ENCODE assay signal across 14 cellular contexts in the genomic region with DNA sequence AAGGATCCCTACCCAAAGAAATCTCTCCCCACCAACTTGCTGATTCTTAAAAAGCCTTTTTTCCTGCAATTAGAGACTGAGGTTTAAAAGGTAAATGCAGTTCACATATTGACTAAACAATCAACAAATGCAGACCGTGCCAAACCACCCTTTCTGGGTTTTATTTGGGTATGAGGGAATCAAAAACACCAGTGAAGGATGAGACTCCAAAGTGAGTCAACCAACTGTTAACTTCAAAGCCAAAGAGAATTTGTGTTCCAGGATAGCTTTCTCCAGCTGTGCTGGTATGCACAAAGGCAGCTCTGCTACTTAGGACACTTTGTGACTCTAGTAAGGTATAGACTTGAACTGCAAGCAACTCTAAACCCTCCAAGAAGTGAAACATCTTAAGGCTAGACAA. TPM values are rescaled to one million over a fixed set of nuclear protein-coding genes. Genes with fewer than 3 reads are reported as not detected.
DNase-seq lines count a peak whose midpoint lies in the region; ATAC-seq and TF ChIP-seq lines count a peak whose summit lies in the region.
"Had no signal": no experiment of that assay in that cellular context is flagged by ENCODE, and none has a peak within 500 bp of the region (broad histone marks: within the 10 kb centered on the region; RNA-seq: fewer than 3 reads in every experiment).

No MANE protein-coding gene starts in this region.

- ATAC-seq in PC-3: peak; percentile 36; the same call in 1 of the 2 replicates
- ATAC-seq: CD8-positive, alpha-beta T cell had no signal

- no peak overlapping the region for H3K9ac ChIP-seq in PC-3 (ENCODE audit: low read length)
- H3K9ac ChIP-seq in neural progenitor cell: no peak overlapping the region

- H3K27ac Mint-ChIP-seq in endothelial cell (ENCODE audit: unreplicated experiment): peak overlapping the region; percentile 36
- peak overlapping the region; percentile 12 for H3K27ac Mint-ChIP-seq in neural progenitor cell
- H3K27ac Mint-ChIP-seq: CD14-positive monocyte; CD8-positive, alpha-beta T cell had no signal

- H3K36me3 ChIP-seq in PC-3 (ENCODE audit: low read depth, low read length) (no peaks in the 10 kb centered on the region), neural progenitor cell (no peaks in the 10 kb centered on the region), SJCRH30 (no peaks in the 10 kb centered on the region)
- H3K36me3 ChIP-seq: BE2C had no signal

- POLR2A ChIA-PET in PC-3 (lab: Charles Lee; ENCODE audit: unreplicated experiment): no interaction called here

- H4K20me1 ChIP-seq in PC-3 (ENCODE audit: low read length) (no peaks in the 10 kb centered on the region), neural progenitor cell (ENCODE audit: low read depth) (no peaks in the 10 kb centered on the region)

- DNase-seq in LHCN-M2 (ENCODE audit: low read depth) (peak; percentile 30), PC-3 (peak; percentile 28), endothelial cell (ENCODE audit: low spot score) (no peak), neural progenitor cell (ENCODE audit: low spot score) (peak; percentile 2), DMS114 treated with DMSO at 0.1 percent for 48 hours (lab: John Stamatoyannopoulos, UW; ENCODE audit: unreplicated experiment) (no peak), SJCRH30 (no peak), C1 segment of cervical spinal cord (lab: John Stamatoyannopoulos, UW) (no peak)
- DNase-seq: BE2C; CD8-positive, alpha-beta T cell; COR-L47; DMS53; GF-D8; H7 had no signal

- no peaks in the 10 kb centered on the region for H3K9me2 ChIP-seq in PC-3 (replicated peaks; ENCODE audit: low read length)

- peaks cover 32% of the 10 kb centered on the region for H3K4me1 Mint-ChIP-seq in endothelial cell (ENCODE audit: unreplicated experiment)
- peaks cover 24% of the 10 kb centered on the region for H3K4me1 Mint-ChIP-seq in neural progenitor cell
- H3K4me1 Mint-ChIP-seq: CD14-positive monocyte had no signal

- no TSS peak for BruUV-seq in PC-3 (replicated peaks; lab: Mats Ljungman, UMichigan)

- no peak overlapping the region for H3K4me2 ChIP-seq in PC-3 (ENCODE audit: low read length)
- H3K4me2 ChIP-seq in neural progenitor cell: no peak overlapping the region

- no peak overlapping the region for H3K27ac ChIP-seq in PC-3 (ENCODE audit: low read length)
- H3K27ac ChIP-seq in neural progenitor cell: no peak overlapping the region
- no peak overlapping the region for H3K27ac ChIP-seq in SJCRH30

- H2AFZ ChIP-seq in PC-3 (ENCODE audit: low read length) (no peak overlapping the region), neural progenitor cell (replicated peaks) (no peak overlapping the region)

- no peaks in the 10 kb centered on the region for H3K9me3 ChIP-seq in PC-3 (ENCODE audit: low read length)
- peaks cover 5% of the 10 kb centered on the region for H3K9me3 ChIP-seq in neural progenitor cell (ENCODE audit: low read depth)
- H3K9me3 ChIP-seq in SJCRH30 (replicated peaks): no peaks in the 10 kb centered on the region
- H3K9me3 ChIP-seq: BE2C had no signal

- CTCF ChIA-PET in PC-3 (lab: Charles Lee): no interaction called here

- H3K27me3 ChIP-seq in PC-3 (ENCODE audit: low read length) (no peaks in the 10 kb centered on the region), neural progenitor cell (no peaks in the 10 kb centered on the region), SJCRH30 (no peaks in the 10 kb centered on the region; the same call in 1 of the 2 replicates)
- H3K27me3 ChIP-seq: BE2C had no signal

- H3K4me3 ChIP-seq in PC-3 (ENCODE audit: low read length): no peak overlapping the region
- no peak overlapping the region for H3K4me3 ChIP-seq in neural progenitor cell
- H3K4me3 ChIP-seq in SJCRH30: no peak overlapping the region

- H3K4me3 Mint-ChIP-seq in endothelial cell (ENCODE audit: unreplicated experiment) (no peak overlapping the region), neural progenitor cell (no peak overlapping the region)
- H3K4me3 Mint-ChIP-seq: CD14-positive monocyte; CD8-positive, alpha-beta T cell had no signal

- peaks cover 10% of the 10 kb centered on the region for H3K4me1 ChIP-seq in PC-3 (ENCODE audit: insufficient read depth, low read length)
- H3K4me1 ChIP-seq in neural progenitor cell: peaks cover 25% of the 10 kb centered on the region
- no peaks in the 10 kb centered on the region for H3K4me1 ChIP-seq in SJCRH30

- H3K27me3 Mint-ChIP-seq in endothelial cell (ENCODE audit: unreplicated experiment) (peaks cover 7% of the 10 kb centered on the region), neural progenitor cell (ENCODE audit: insufficient read depth, low read depth) (no peaks in the 10 kb centered on the region)

- H3K9me3 Mint-ChIP-seq in endothelial cell (ENCODE audit: unreplicated experiment): peaks cover 5% of the 10 kb centered on the region
- peaks cover 8% of the 10 kb centered on the region for H3K9me3 Mint-ChIP-seq in neural progenitor cell
- H3K9me3 Mint-ChIP-seq: CD8-positive, alpha-beta T cell had no signal

- H3K79me2 ChIP-seq in PC-3 (ENCODE audit: low read length): no peaks in the 10 kb centered on the region
- H3K79me2 ChIP-seq in neural progenitor cell (ENCODE audit: low read depth): no peaks in the 10 kb centered on the region

- H3K36me3 Mint-ChIP-seq in endothelial cell (ENCODE audit: low read depth, unreplicated experiment): peaks cover 7% of the 10 kb centered on the region
- peaks cover 2% of the 10 kb centered on the region for H3K36me3 Mint-ChIP-seq in neural progenitor cell
- H3K36me3 Mint-ChIP-seq: CD14-positive monocyte; CD8-positive, alpha-beta T cell had no signal

- intact Hi-C loops in PC-3 (cut with micrococcal nuclease): no loop called here

- TF ChIP-seq CTCF in PC-3 (conservative IDR thresholded peaks at IDR 0.05; ENCODE audit: low read depth, low read length) (no peak), endothelial cell (IDR thresholded peaks at IDR 0.05; ENCODE audit: unreplicated experiment) (no peak), neural progenitor cell (IDR thresholded peaks at IDR 0.05) (no peak)

- H3F3A ChIP-seq in PC-3 (ENCODE audit: low read length, unreplicated experiment) (no peaks in the 10 kb centered on the region), neural progenitor cell (ENCODE audit: low read depth) (peaks cover 7% of the 10 kb centered on the region)

RNA-seq across cellular contexts. Expression of gene RPS29, which starts 39.4 kb away (rescaled TPM):
- total RNA-seq in LHCN-M2 (2014; rRNA removed) (2,086 and 4,823 TPM in 2 replicates), PC-3 (2014; rRNA removed) (1,420 and 1,912 TPM in 2 replicates), endothelial cell (ENCODE audit: unreplicated experiment) (2,246 TPM), neural progenitor cell (ENCODE audit: low replicate concordance) (5,636 and 6,941 TPM in 2 replicates)
- 4,196 TPM for polyA plus RNA-seq in LHCN-M2 (2012)
- 2,114 and 2,463 TPM in 2 replicates for total RNA-seq in SJCRH30 (2014; rRNA removed; shearing (Covaris generic))

RNA-seq across cellular contexts. Expression of gene LRR1, which starts 52.0 kb away (rescaled TPM):
- total RNA-seq in LHCN-M2 (2014; rRNA removed) (42.8 and 46.1 TPM in 2 replicates), PC-3 (2014; rRNA removed) (46.9 and 53.0 TPM in 2 replicates), endothelial cell (ENCODE audit: unreplicated experiment) (12.9 TPM), neural progenitor cell (ENCODE audit: low replicate concordance) (25.1 and 35.2 TPM in 2 replicates)
- 23.4 TPM for polyA plus RNA-seq in LHCN-M2 (2012)
- total RNA-seq in SJCRH30 (2014; rRNA removed; shearing (Covaris generic)): 54.5 and 60.8 TPM in 2 replicates

Comparison
In these comparisons a context has a peak if more than half of its experiments do, and no peak if none do; other contexts are left out.
1. DNase-seq: peak in LHCN-M2 (single experiment), PC-3 (single experiment) and neural progenitor cell (single experiment); none in endothelial cell (single experiment), DMS114 treated with DMSO at 0.1 percent for 48 hours (single experiment), SJCRH30 (0 of 2) and C1 segment of cervical spinal cord (0 of 14).